18 cellular contexts compared by ENCODE assay signal in genomic region chr2:52844701-52845423, GRCh38.
DNase-seq lines count a peak whose midpoint lies in the region; TF ChIP-seq lines count a peak whose summit lies in the region.
"Had no signal": no experiment of that assay in that cellular context is flagged by ENCODE, and none has a peak within 500 bp of the region (broad histone marks: within the 10 kb centered on the region; RNA-seq: fewer than 3 reads in every experiment).

No MANE protein-coding gene starts in this region.

- no peak for TF ChIP-seq CTCF in nephron progenitor cell (IDR thresholded peaks at IDR 0.05)

- H3K36me3 Mint-ChIP-seq in T-helper 2 cell treated with Interferon-gamma antibody and Interleukin-4, amounts not matched to agents 5 μg/mL and 100 μg/mL, for 36 hours (ENCODE audit: low read depth), result no peaks in the 10 kb centered on the region
- peaks cover 2% of the 10 kb centered on the region for H3K36me3 Mint-ChIP-seq in nephron progenitor cell (ENCODE audit: low read depth)

- H3K27me3 Mint-ChIP-seq in T-helper 2 cell treated with Interferon-gamma antibody and Interleukin-4, amounts not matched to agents 5 μg/mL and 100 μg/mL, for 36 hours (ENCODE audit: low read depth), result no peaks in the 10 kb centered on the region
- H3K27me3 Mint-ChIP-seq in nephron progenitor cell (ENCODE audit: low read depth, poor library complexity), result peaks cover 4% of the 10 kb centered on the region

- DNase-seq in H7 (peak; percentile 2), NT2/D1 (ENCODE audit: low read depth, low spot score) (peak; percentile 22), astrocyte of the hippocampus (ENCODE audit: low read depth, low spot score) (peak; percentile 27), iPS DF 19.7 (ENCODE audit: low read depth, low spot score) (peak; percentile 3), DMS153 (lab: John Stamatoyannopoulos, UW) (no peak), activated T-cell treated with anti-CD3 and anti-CD28 coated beads for 4 hours (no peak), nephron progenitor cell (no peak)
- DNase-seq in T-helper 2 cell treated with Interferon-gamma antibody and Interleukin-4, amounts not matched to agents 5 μg/mL and 100 μg/mL, for 36 hours (ENCODE audit: low spot score), result no peak
- DNase-seq: GDM1; GM23248; MG63; NCI-H1092; NCI-H2107; NK-92 treated with Interleukin-12 subunit alpha and Interleukin-12 subunit beta, amount 100 ng/mL, for 24 hours; OCI-M1; SJCRH30 had no signal

- no peak overlapping the region for H3K9ac ChIP-seq in NT2/D1 (ENCODE audit: insufficient read length, low read depth)
- H3K9ac ChIP-seq: GM23248, KMS-11 had no signal

- no peak overlapping the region for H3K4me3 Mint-ChIP-seq in T-helper 2 cell treated with Interferon-gamma antibody and Interleukin-4, amounts not matched to agents 5 μg/mL and 100 μg/mL, for 36 hours
- H3K4me3 Mint-ChIP-seq in nephron progenitor cell, result no peak overlapping the region

- H3K9me3 Mint-ChIP-seq in T-helper 2 cell treated with Interferon-gamma antibody and Interleukin-4, amounts not matched to agents 5 μg/mL and 100 μg/mL, for 36 hours, result peaks cover 25% of the 10 kb centered on the region
- H3K9me3 Mint-ChIP-seq in nephron progenitor cell, result peaks cover 10% of the 10 kb centered on the region

- H3K27me3 ChIP-seq in H7 (ENCODE audit: control insufficient read depth, insufficient read depth, low read length) (no peaks in the 10 kb centered on the region), NT2/D1 (ENCODE audit: insufficient read depth, insufficient read length) (no peaks in the 10 kb centered on the region)
- H3K27me3 ChIP-seq: MG63, SJCRH30 had no signal

- no peaks in the 10 kb centered on the region for H3K4me1 Mint-ChIP-seq in T-helper 2 cell treated with Interferon-gamma antibody and Interleukin-4, amounts not matched to agents 5 μg/mL and 100 μg/mL, for 36 hours (ENCODE audit: low read depth)
- no peaks in the 10 kb centered on the region for H3K4me1 Mint-ChIP-seq in nephron progenitor cell

- H3K4me3 ChIP-seq in H7 (ENCODE audit: insufficient read depth, low read depth, low read length) (no peak overlapping the region), NT2/D1 (ENCODE audit: insufficient read length, low read depth) (no peak overlapping the region)
- H3K4me3 ChIP-seq: GM12878, GM23248, MG63, SJCRH30 had no signal

- no peak overlapping the region for H3K27ac Mint-ChIP-seq in T-helper 2 cell treated with Interferon-gamma antibody and Interleukin-4, amounts not matched to agents 5 μg/mL and 100 μg/mL, for 36 hours
- H3K27ac Mint-ChIP-seq in nephron progenitor cell, result no peak overlapping the region

- H3K9me3 ChIP-seq in NT2/D1 (ENCODE audit: insufficient read depth, low read length), result no peaks in the 10 kb centered on the region
- H3K9me3 ChIP-seq: SJCRH30 had no signal

- H3K36me3 ChIP-seq in H7 (replicated peaks; ENCODE audit: control insufficient read depth, insufficient read depth, low read length) (no peaks in the 10 kb centered on the region), NT2/D1 (ENCODE audit: insufficient read depth, insufficient read length, low read length) (no peaks in the 10 kb centered on the region)
- H3K36me3 ChIP-seq: MG63, SJCRH30 had no signal

- H3K4me1 ChIP-seq in NT2/D1 (ENCODE audit: insufficient read depth, insufficient read length), result no peaks in the 10 kb centered on the region
- H3K4me1 ChIP-seq: SJCRH30 had no signal

Comparison
In these comparisons a context has a peak if more than half of its experiments do, and no peak if none do; other contexts are left out.
1. DNase-seq: peak in H7 (single experiment), NT2/D1 (single experiment), astrocyte of the hippocampus (single experiment) and iPS DF 19.7 (single experiment); none in T-helper 2 cell treated with Interferon-gamma antibody and Interleukin-4, amounts not matched to agents 5 μg/mL and 100 μg/mL, for 36 hours (single experiment), DMS153 (single experiment), activated T-cell treated with anti-CD3 and anti-CD28 coated beads for 4 hours (single experiment) and nephron progenitor cell (single experiment).